Comparison of ENCODE assay signal across 22 cellular contexts in genomic region chr2:60706021-60706420, GRCh38. TPM values are rescaled to one million over a fixed set of nuclear protein-coding genes. Genes with fewer than 3 reads are reported as not detected.
A peak's percentile ranks its signal among the peaks of the same experiment; 100 is the strongest.
DNase-seq lines count a peak whose midpoint lies in the region; ATAC-seq, FAIRE-seq and TF ChIP-seq lines count a peak whose summit lies in the region.
"Had no signal": no experiment of that assay in that cellular context is flagged by ENCODE, and none has a peak within 500 bp of the region (broad histone marks: within the 10 kb centered on the region; RNA-seq: fewer than 3 reads in every experiment).

No MANE protein-coding gene starts in this region.

- H3K27me3 Mint-ChIP-seq in osteocyte (ENCODE audit: unreplicated experiment): peaks cover 23% of the 10 kb centered on the region
- H3K27me3 Mint-ChIP-seq in natural killer cell treated with Interleukin-12 subunit alpha and Interleukin-12 subunit beta and Interleukin-15 and Interleukin-18, amount 100 ng/mL, for 72 hours: peaks cover 3 to 15% of the 10 kb centered on the region in 2 donors

- CTCF ChIA-PET in PC-3 (lab: Charles Lee): no interaction called here

- no peak overlapping the region for H3K4me3 Mint-ChIP-seq in osteocyte (ENCODE audit: unreplicated experiment)
- H3K4me3 Mint-ChIP-seq in natural killer cell treated with Interleukin-12 subunit alpha and Interleukin-12 subunit beta and Interleukin-15 and Interleukin-18, amount 100 ng/mL, for 72 hours: no peak overlapping the region
- H3K4me3 Mint-ChIP-seq: central memory CD8-positive, alpha-beta T cell; naive thymus-derived CD8-positive, alpha-beta T cell; T-helper 1 cell treated with Interleukin-12 subunit alpha and Interleukin-12 subunit beta and Interleukin-4 antibody, amounts not matched to agents 30 μg/mL and 1 μg/mL, for 36 hours had no signal

- H3K9me3 ChIP-seq in PC-3 (ENCODE audit: low read length): no peaks in the 10 kb centered on the region
- no peaks in the 10 kb centered on the region for H3K9me3 ChIP-seq in left ventricle myocardium inferior (replicated peaks)
- H3K9me3 ChIP-seq: BE2C, esophagus squamous epithelium, sigmoid colon, thoracic aorta had no signal

- H3K27ac ChIP-seq in PC-3 (ENCODE audit: low read length): no peak overlapping the region
- H3K27ac ChIP-seq in left ventricle myocardium inferior (replicated peaks): no peak overlapping the region
- H3K27ac ChIP-seq: esophagus squamous epithelium, sigmoid colon, thoracic aorta had no signal

- no peak overlapping the region for H3K4me3 ChIP-seq in PC-3 (ENCODE audit: low read length)
- no peak overlapping the region for H3K4me3 ChIP-seq in bronchial epithelial cell (ENCODE audit: low read depth, low read length)
- H3K4me3 ChIP-seq in left ventricle myocardium inferior: no peak overlapping the region
- H3K4me3 ChIP-seq: esophagus squamous epithelium, sigmoid colon, thoracic aorta had no signal

- no peaks in the 10 kb centered on the region for H3K36me3 Mint-ChIP-seq in osteocyte (ENCODE audit: unreplicated experiment)
- no peaks in the 10 kb centered on the region for H3K36me3 Mint-ChIP-seq in natural killer cell treated with Interleukin-12 subunit alpha and Interleukin-12 subunit beta and Interleukin-15 and Interleukin-18, amount 100 ng/mL, for 72 hours
- H3K36me3 Mint-ChIP-seq: naive thymus-derived CD8-positive, alpha-beta T cell had no signal

- DNase-seq in Daoy (ENCODE audit: low read depth) (peak; percentile 85), PC-3 (peak; percentile 47), bronchial epithelial cell (ENCODE audit: low read depth) (peak; percentile 58), osteocyte (ENCODE audit: extremely low spot score, unreplicated experiment) (peak; percentile 25), left ventricle myocardium inferior (no peak), NCI-H2029 (lab: John Stamatoyannopoulos, UW) (no peak)
- DNase-seq in natural killer cell treated with Interleukin-12 subunit alpha and Interleukin-12 subunit beta and Interleukin-15 and Interleukin-18, amount 100 ng/mL, for 72 hours (ENCODE audit: low spot score): no peak
- DNase-seq: activated CD4-positive, alpha-beta T cell treated with anti-CD3 and anti-CD28 coated beads, Interleukin-2, amount 50 U/mL, for 1 hour; activated effector memory CD4-positive, alpha-beta T cell treated with Interleukin-2 at 50 U/mL for 16 hours; BE2C; effector CD4-positive, alpha-beta T cell; esophagus squamous epithelium; left cardiac atrium; naive thymus-derived CD8-positive, alpha-beta T cell; NCI-H1436 treated with DMSO at 0.1 percent for 48 hours; NCI-H2171 treated with DMSO at 0.1 percent for 48 hours; OCI-M1; sigmoid colon had no signal

- FAIRE-seq in bronchial epithelial cell (lab: Jason Lieb, UNC): no peak
- FAIRE-seq: HepG2 had no signal

- intact Hi-C loops in PC-3 (cut with micrococcal nuclease): no loop called here
- intact Hi-C loops in left ventricle myocardium inferior (cut with micrococcal nuclease): loop anchor here (5.0 kb wide), 1 partner anchor 291 kb away; no protein-coding TSS in a partner anchor

- H3K9ac ChIP-seq in PC-3 (ENCODE audit: low read length): no peak overlapping the region

- no peak for TF ChIP-seq CTCF in PC-3 (conservative IDR thresholded peaks at IDR 0.05; ENCODE audit: low read depth, low read length)
- TF ChIP-seq CTCF in bronchial epithelial cell (IDR thresholded peaks at IDR 0.05; ENCODE audit: insufficient read depth, low read length, severe bottlenecking): no peak
- no peak for TF ChIP-seq CTCF in osteocyte (IDR thresholded peaks at IDR 0.05)
- TF ChIP-seq CTCF in left ventricle myocardium inferior (IDR thresholded peaks at IDR 0.05; ENCODE audit: borderline replicate concordance): no peak

- H4K20me1 ChIP-seq in PC-3 (ENCODE audit: low read length): no peaks in the 10 kb centered on the region

- no peaks in the 10 kb centered on the region for H3K27me3 ChIP-seq in PC-3 (ENCODE audit: low read length)
- no peaks in the 10 kb centered on the region for H3K27me3 ChIP-seq in bronchial epithelial cell (ENCODE audit: control insufficient read depth, insufficient read depth, low read length)
- peaks cover 13% of the 10 kb centered on the region for H3K27me3 ChIP-seq in left ventricle myocardium inferior (ENCODE audit: low read depth)
- H3K27me3 ChIP-seq: BE2C, esophagus squamous epithelium, sigmoid colon had no signal

- H3K4me1 Mint-ChIP-seq in osteocyte (ENCODE audit: unreplicated experiment): no peaks in the 10 kb centered on the region
- peaks cover 0 to 5% of the 10 kb centered on the region in 2 donors for H3K4me1 Mint-ChIP-seq in natural killer cell treated with Interleukin-12 subunit alpha and Interleukin-12 subunit beta and Interleukin-15 and Interleukin-18, amount 100 ng/mL, for 72 hours (ENCODE audit: low read depth in 2 of 2)

- no peaks in the 10 kb centered on the region for H3K36me3 ChIP-seq in PC-3 (ENCODE audit: low read depth, low read length)
- no peaks in the 10 kb centered on the region for H3K36me3 ChIP-seq in bronchial epithelial cell (ENCODE audit: control insufficient read depth, insufficient read depth, low read length)
- H3K36me3 ChIP-seq in left ventricle myocardium inferior: no peaks in the 10 kb centered on the region
- H3K36me3 ChIP-seq: BE2C, esophagus squamous epithelium, sigmoid colon, thoracic aorta had no signal

- no peaks in the 10 kb centered on the region for H3K9me2 ChIP-seq in PC-3 (replicated peaks; ENCODE audit: low read length)

- H3K79me2 ChIP-seq in PC-3 (ENCODE audit: low read length): no peaks in the 10 kb centered on the region

- H3K4me1 ChIP-seq in PC-3 (ENCODE audit: insufficient read depth, low read length): no peaks in the 10 kb centered on the region
- no peaks in the 10 kb centered on the region for H3K4me1 ChIP-seq in left ventricle myocardium inferior
- H3K4me1 ChIP-seq: BE2C, esophagus squamous epithelium, sigmoid colon had no signal

- no peak overlapping the region for H2AFZ ChIP-seq in PC-3 (ENCODE audit: low read length)

- no peaks in the 10 kb centered on the region for H3K9me3 Mint-ChIP-seq in osteocyte (ENCODE audit: unreplicated experiment)
- H3K9me3 Mint-ChIP-seq in natural killer cell treated with Interleukin-12 subunit alpha and Interleukin-12 subunit beta and Interleukin-15 and Interleukin-18, amount 100 ng/mL, for 72 hours: no peaks in the 10 kb centered on the region
- H3K9me3 Mint-ChIP-seq: central memory CD8-positive, alpha-beta T cell; naive thymus-derived CD8-positive, alpha-beta T cell; T-helper 1 cell treated with Interleukin-12 subunit alpha and Interleukin-12 subunit beta and Interleukin-4 antibody, amounts not matched to agents 30 μg/mL and 1 μg/mL, for 36 hours had no signal

- POLR2A ChIA-PET in PC-3 (lab: Charles Lee; ENCODE audit: unreplicated experiment): no interaction called here

- no peaks in the 10 kb centered on the region for H3F3A ChIP-seq in PC-3 (ENCODE audit: low read length, unreplicated experiment)

- H3K27ac Mint-ChIP-seq in osteocyte (ENCODE audit: unreplicated experiment): no peak overlapping the region
- no peak overlapping the region for H3K27ac Mint-ChIP-seq in natural killer cell treated with Interleukin-12 subunit alpha and Interleukin-12 subunit beta and Interleukin-15 and Interleukin-18, amount 100 ng/mL, for 72 hours
- H3K27ac Mint-ChIP-seq: naive thymus-derived CD8-positive, alpha-beta T cell; T-helper 1 cell treated with Interleukin-12 subunit alpha and Interleukin-12 subunit beta and Interleukin-4 antibody, amounts not matched to agents 30 μg/mL and 1 μg/mL, for 36 hours had no signal

- H3K4me2 ChIP-seq in PC-3 (ENCODE audit: low read length): no peak overlapping the region

- BruUV-seq in PC-3 (replicated peaks; lab: Mats Ljungman, UMichigan): no TSS peak

- ATAC-seq in PC-3: peak; percentile 64
- ATAC-seq in natural killer cell treated with Interleukin-12 subunit alpha and Interleukin-12 subunit beta and Interleukin-15 and Interleukin-18, amount 100 ng/mL, for 72 hours: no peak
- ATAC-seq: HepG2; left cardiac atrium; naive thymus-derived CD8-positive, alpha-beta T cell had no signal

RNA-seq across cellular contexts. Expression of gene PAPOLG, which starts 50.0 kb away (rescaled TPM):
- 13.4 and 13.8 TPM in 2 replicates for total RNA-seq in Daoy (2014; rRNA removed; shearing (Covaris generic))
- total RNA-seq in PC-3 (2014; rRNA removed) (7.1 and 8.8 TPM in 2 replicates), bronchial epithelial cell (8.4 and 9.7 TPM in 2 replicates), osteocyte (15.1 and 17.1 TPM in 2 replicates), left ventricle myocardium inferior (6.9 TPM)
- 10 to 100 TPM; 17.3 to 19.8 TPM for total RNA-seq in natural killer cell treated with Interleukin-12 subunit alpha and Interleukin-12 subunit beta and Interleukin-15 and Interleukin-18, amount 100 ng/mL, for 72 hours

Comparison
In these comparisons a context has a peak if more than half of its experiments do, and no peak if none do; other contexts are left out.
1. DNase-seq: peak in Daoy (single experiment), PC-3 (single experiment), bronchial epithelial cell (single experiment) and osteocyte (single experiment); none in natural killer cell treated with Interleukin-12 subunit alpha and Interleukin-12 subunit beta and Interleukin-15 and Interleukin-18, amount 100 ng/mL, for 72 hours (single experiment), left ventricle myocardium inferior (single experiment) and NCI-H2029 (single experiment).